Comparison of ENCODE assay signal across 12 cellular contexts in genomic region chr12:93776581-93777018, GRCh38.
DNase-seq lines count a peak whose midpoint lies in the region; ATAC-seq, FAIRE-seq and TF ChIP-seq lines count a peak whose summit lies in the region.
"Had no signal": no experiment of that assay in that cellular context is flagged by ENCODE, and none has a peak within 500 bp of the region (broad histone marks: within the 10 kb centered on the region; RNA-seq: fewer than 3 reads in every experiment).

No MANE protein-coding gene starts in this region.

- H3K27me3 ChIP-seq in layer of hippocampus (ENCODE audit: control insufficient read depth, insufficient read depth, low read length) (no peaks in the 10 kb centered on the region), testis (no peaks in the 10 kb centered on the region), MG63 (no peaks in the 10 kb centered on the region)

- intact Hi-C loops in testis (cut with DNase I; ENCODE audit: low total_unique reads) = no loop called here

- WGBS in testis, 2 donors = 65 to 70% methylated on average over 2 of the region's 2 CpGs

- H3K9me3 Mint-ChIP-seq in chondrocyte (ENCODE audit: low read depth) = peaks cover 2% of the 10 kb centered on the region

- H3K27me3 Mint-ChIP-seq in chondrocyte (ENCODE audit: low read depth) = no peaks in the 10 kb centered on the region

- H3K27ac ChIP-seq in layer of hippocampus (ENCODE audit: low read depth, low read length) (peak overlapping the region; percentile 64), testis (peak overlapping the region; percentile 46 to 80)

- peaks cover 21% of the 10 kb centered on the region for H3K4me1 ChIP-seq in testis

- TF ChIP-seq POLR2A in testis (IDR thresholded peaks at IDR 0.05) (no peak), GM12891 (IDR thresholded peaks at IDR 0.05; ENCODE audit: low read depth, low read length) (no peak)

- H3K4me3 ChIP-seq in testis = no peak overlapping the region
- H3K4me3 ChIP-seq in MG63 = no peak overlapping the region
- H3K4me3 ChIP-seq: skin epidermis had no signal

- no peak for ATAC-seq in HG03135 (IDR thresholded peaks at IDR 0.05; ENCODE audit: unreplicated experiment)
- ATAC-seq: stimulated activated naive CD8-positive, alpha-beta T cell treated with anti-CD3 and anti-CD28 coated beads, Interleukin-15, Interleukin-2, amounts not matched to agents 100 U/mL and 50 U/mL, for 24 hours had no signal

- H3K36me3 Mint-ChIP-seq in chondrocyte (ENCODE audit: low read depth) = no peaks in the 10 kb centered on the region

- no peak overlapping the region for H3K4me3 Mint-ChIP-seq in chondrocyte (ENCODE audit: unreplicated experiment)

- FAIRE-seq in GM12891 (lab: Jason Lieb, UNC) = no peak

- peak; percentile 74 for DNase-seq in LHCN-M2 (ENCODE audit: low read depth)
- no peak for DNase-seq in chondrocyte (ENCODE audit: low spot score)
- DNase-seq in testis = no peak
- no peak for DNase-seq in MG63
- no peak for DNase-seq in GM12891 (ENCODE audit: insufficient read length, low spot score)
- DNase-seq: activated CD4-positive, alpha-beta T cell treated with anti-CD3 and anti-CD28 coated beads, Interleukin-2, amount 50 U/mL, for 4 hours; central memory CD4-positive, alpha-beta T cell; NCI-H1417 treated with DMSO at 0.1 percent for 48 hours; stimulated activated naive CD8-positive, alpha-beta T cell treated with anti-CD3 and anti-CD28 coated beads, Interleukin-15, Interleukin-2, amounts not matched to agents 100 U/mL and 50 U/mL, for 24 hours had no signal

- peak overlapping the region; percentile 93 for H3K27ac Mint-ChIP-seq in chondrocyte (ENCODE audit: unreplicated experiment)

- H3K9me3 ChIP-seq in testis (no peaks in the 10 kb centered on the region), MG63 (no peaks in the 10 kb centered on the region)

- no peaks in the 10 kb centered on the region for H3K36me3 ChIP-seq in testis (ENCODE audit: low read depth, missing control alignments)
- no peaks in the 10 kb centered on the region for H3K36me3 ChIP-seq in MG63

- TF ChIP-seq CTCF in chondrocyte (IDR thresholded peaks at IDR 0.05) (no peak), testis (IDR thresholded peaks at IDR 0.05) (no peak)

- peaks cover 52% of the 10 kb centered on the region for H3K4me1 Mint-ChIP-seq in chondrocyte (ENCODE audit: low read depth)

TF ChIP-seq in GM12891, 5 proteins besides CTCF, POLR2A, EP300 and RAD21:
- TF ChIP-seq SPI1 (IDR thresholded peaks at IDR 0.05; ENCODE audit: low read depth, low read length) (no peak), POLR2AphosphoS5 (IDR thresholded peaks at IDR 0.05; ENCODE audit: low read depth, low read length) (no peak), POU2F2 (IDR thresholded peaks at IDR 0.05; ENCODE audit: low read depth, low read length) (no peak), TAF1 (IDR thresholded peaks at IDR 0.05; ENCODE audit: low read depth, low read length) (no peak), PAX5 (IDR thresholded peaks at IDR 0.05; ENCODE audit: insufficient read depth, low read length, severe bottlenecking) (no peak)
